ENCODE assay signal across 35 cellular contexts in the genomic region with DNA sequence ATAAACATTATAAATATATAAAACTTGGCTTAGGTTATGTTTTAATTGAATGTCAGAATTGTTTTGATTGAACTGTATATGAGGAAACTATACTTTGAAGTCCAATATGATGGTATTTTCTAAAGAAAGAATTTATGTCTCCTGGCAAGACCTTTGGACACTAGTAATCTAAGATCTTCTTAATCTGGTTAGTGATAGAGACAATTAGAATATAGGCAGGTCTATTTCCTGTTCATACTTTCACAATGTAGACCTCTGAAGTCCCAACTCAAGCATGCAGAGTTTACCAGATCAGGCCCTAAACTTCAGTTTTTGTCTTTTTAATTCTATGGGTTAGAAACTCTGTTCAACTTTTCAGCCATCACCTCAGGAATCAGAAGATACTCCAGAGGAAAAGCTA.
"Had no signal": no experiment of that assay in that cellular context is flagged by ENCODE, and none has a peak within 500 bp of the region (broad histone marks: within the 10 kb centered on the region; RNA-seq: fewer than 3 reads in every experiment).

No MANE protein-coding gene starts in this region.

- DNase-seq: Karpas-422, Kasumi-1, KG1, MG63, MM.1S, MV-4-11, NCI-H1048, NCI-H1092, NCI-H1092 treated with DMSO at 0.1 percent for 48 hours, NCI-H1105, NCI-H1105 treated with DMSO at 0.1 percent for 48 hours, NCI-H1417, NCI-H1417 treated with DMSO at 0.1 percent for 48 hours, NCI-H1436, NCI-H1436 treated with DMSO at 0.1 percent for 48 hours, NCI-H146, NCI-H1694, NCI-H1694 treated with DMSO at 0.1 percent for 48 hours, NCI-H187, NCI-H187 treated with DMSO at 0.1 percent for 48 hours, NCI-H1930, NCI-H2029, NCI-H2029 treated with DMSO at 0.1 percent for 48 hours, NCI-H2081, NCI-H2081 treated with DMSO at 0.1 percent for 48 hours, NCI-H2107, NCI-H2171, NCI-H2171 treated with DMSO at 0.1 percent for 48 hours, NCI-H2227 treated with DMSO at 0.1 percent for 48 hours, NCI-H226, NCI-H345, NCI-H446, NCI-H446 treated with DMSO at 0.1 percent for 48 hours, NCI-H510A had no signal

- H3K27me3 ChIP-seq: MG63 had no signal

- H3K4me3 ChIP-seq: MG63 had no signal

- H3K9me3 ChIP-seq: MG63 had no signal

- H3K27ac ChIP-seq: KMS-11 had no signal
